14 cellular contexts compared by ENCODE assay signal in genomic region chr13:40565282-40566148, GRCh38.
DNase-seq lines count a peak whose midpoint lies in the region; ATAC-seq and FAIRE-seq lines count a peak whose summit lies in the region.
"Had no signal": no experiment of that assay in that cellular context is flagged by ENCODE, and none has a peak within 500 bp of the region (broad histone marks: within the 10 kb centered on the region; RNA-seq: fewer than 3 reads in every experiment).

No MANE protein-coding gene starts in this region.

- H3K27me3 Mint-ChIP-seq in activated T-cell treated with anti-CD3 and anti-CD28 coated beads, Interleukin-2, amount 50 U/mL, for 24 hours, result no peaks in the 10 kb centered on the region
- no peaks in the 10 kb centered on the region for H3K27me3 Mint-ChIP-seq in T-cell

- POLR2A ChIA-PET in T-cell (lab: Charles Lee), result interaction anchor here (0.6 to 0.8 kb wide), 3 partner anchors 29 to 221 kb away, joined by 3 to 5 read pairs (median 5); no protein-coding TSS in a partner anchor

- no peak for FAIRE-seq in GM19239 (lab: Jason Lieb, UNC)

- H3K9me3 Mint-ChIP-seq in activated T-cell treated with anti-CD3 and anti-CD28 coated beads, Interleukin-2, amount 50 U/mL, for 24 hours, result peaks cover 5% of the 10 kb centered on the region
- peaks cover 0 to 4% (median 0%) of the 10 kb centered on the region in 3 donors for H3K9me3 Mint-ChIP-seq in T-cell

- DNase-seq in activated T-cell treated with anti-CD3 and anti-CD28 coated beads, Interleukin-2, amount 50 U/mL, for 24 hours, result no peak
- DNase-seq in activated T-cell treated with anti-CD3 and anti-CD28 coated beads for 4 hours, result no peak
- no peak for DNase-seq in T-cell
- DNase-seq in glomerular visceral epithelial cell (ENCODE audit: extremely low spot score), result peak; percentile 51
- DNase-seq in stimulated activated naive CD8-positive, alpha-beta T cell treated with anti-CD3 and anti-CD28 coated beads, Interleukin-15, Interleukin-2, amounts not matched to agents 100 U/mL and 50 U/mL, for 24 hours, result peak; percentile 20
- no peak for DNase-seq in retina
- no peak for DNase-seq in GM19239 (ENCODE audit: insufficient read length, low spot score)
- DNase-seq in DMS153 treated with DMSO at 0.1 percent for 48 hours (lab: John Stamatoyannopoulos, UW; ENCODE audit: unreplicated experiment), result no peak
- DNase-seq: activated effector memory CD4-positive, alpha-beta T cell treated with Interleukin-2 at 50 U/mL for 16 hours; DMS153; NCI-H1436 treated with DMSO at 0.1 percent for 48 hours; NCI-H748 treated with DMSO at 0.1 percent for 48 hours; stimulated activated CD4-positive, alpha-beta T cell treated with anti-CD3 and anti-CD28 coated beads, Interleukin-1b, Interleukin-23, amount 100 ng/mL, for 48 hours had no signal

- H3K36me3 Mint-ChIP-seq in activated T-cell treated with anti-CD3 and anti-CD28 coated beads, Interleukin-2, amount 50 U/mL, for 24 hours (ENCODE audit: low read depth), result peaks cover 17% of the 10 kb centered on the region
- H3K36me3 Mint-ChIP-seq in T-cell, result peaks cover 9% of the 10 kb centered on the region

- peak overlapping the region; percentile 88 for H3K27ac Mint-ChIP-seq in activated T-cell treated with anti-CD3 and anti-CD28 coated beads, Interleukin-2, amount 50 U/mL, for 24 hours
- peak overlapping the region; percentile 83 to 88 for H3K27ac Mint-ChIP-seq in T-cell

- CTCF ChIA-PET in T-cell (lab: Charles Lee), result interaction anchor here (0.8 to 1.7 kb wide), 2 partner anchors 496 to 1414 kb away, joined by 3 to 10 read pairs; no protein-coding TSS in a partner anchor

- ATAC-seq in T-cell (replicated peaks in 1 of 4), result no peak
- peak; percentile 74 for ATAC-seq in stimulated activated naive CD8-positive, alpha-beta T cell treated with anti-CD3 and anti-CD28 coated beads, Interleukin-15, Interleukin-2, amounts not matched to agents 100 U/mL and 50 U/mL, for 24 hours
- ATAC-seq: Right ventricle myocardium inferior had no signal

- H3K4me3 Mint-ChIP-seq in activated T-cell treated with anti-CD3 and anti-CD28 coated beads, Interleukin-2, amount 50 U/mL, for 24 hours, result peak overlapping the region; percentile 2
- peak overlapping the region; percentile 22 to 71 (median 40) for H3K4me3 Mint-ChIP-seq in T-cell

- H3K4me1 Mint-ChIP-seq in activated T-cell treated with anti-CD3 and anti-CD28 coated beads, Interleukin-2, amount 50 U/mL, for 24 hours (ENCODE audit: low read depth), result peaks cover 85% of the 10 kb centered on the region
- peaks cover 86 to 96% (median 91%) of the 10 kb centered on the region in 3 donors for H3K4me1 Mint-ChIP-seq in T-cell

Comparison
In these comparisons a context has a peak if more than half of its experiments do, and no peak if none do; other contexts are left out.
1. DNase-seq: peak in glomerular visceral epithelial cell (single experiment) and stimulated activated naive CD8-positive, alpha-beta T cell treated with anti-CD3 and anti-CD28 coated beads, Interleukin-15, Interleukin-2, amounts not matched to agents 100 U/mL and 50 U/mL, for 24 hours (single experiment); none in activated T-cell treated with anti-CD3 and anti-CD28 coated beads, Interleukin-2, amount 50 U/mL, for 24 hours (single experiment), activated T-cell treated with anti-CD3 and anti-CD28 coated beads for 4 hours (single experiment), T-cell (0 of 34), retina (single experiment), GM19239 (single experiment) and DMS153 treated with DMSO at 0.1 percent for 48 hours (single experiment).